ENCODE assay signal across 16 cellular contexts in genomic region chr19:11180346-11180745, GRCh38. TPM values are rescaled to one million over a fixed set of nuclear protein-coding genes. Genes with fewer than 3 reads are reported as not detected.
DNase-seq lines count a peak whose midpoint lies in the region; ATAC-seq and TF ChIP-seq lines count a peak whose summit lies in the region.
"Had no signal": no experiment of that assay in that cellular context is flagged by ENCODE, and none has a peak within 500 bp of the region (broad histone marks: within the 10 kb centered on the region; RNA-seq: fewer than 3 reads in every experiment).

No MANE protein-coding gene starts in this region.

- H3K27me3 ChIP-seq in OCI-LY1 (ENCODE audit: insufficient read depth, low read length) (no peaks in the 10 kb centered on the region), psoas muscle (ENCODE audit: insufficient read depth in 3 of 3, low read length in 2 of 3) (no peaks in the 10 kb centered on the region)
- H3K27me3 ChIP-seq: breast epithelium had no signal

- H3K4me3 ChIP-seq in OCI-LY1 (ENCODE audit: low read depth, low read length, poor library complexity, severe bottlenecking): peak overlapping the region; percentile 35
- H3K4me3 ChIP-seq in fibroblast of the aortic adventitia (ENCODE audit: low read depth, low read length): no peak overlapping the region
- H3K4me3 ChIP-seq in psoas muscle: no peak overlapping the region
- H3K4me3 ChIP-seq: breast epithelium had no signal

- WGBS in psoas muscle, 3 donors: 39 to 62% (median 45%) methylated on average over 8 of the region's 8 CpGs

- intact Hi-C loops in psoas muscle (cut with DNase I): no loop called here

- H3K4me1 ChIP-seq in OCI-LY1 (ENCODE audit: insufficient read depth, low read length, severe bottlenecking) (peaks cover 18% of the 10 kb centered on the region), psoas muscle (peaks cover 13% of the 10 kb centered on the region)
- H3K4me1 ChIP-seq: breast epithelium had no signal

- H3K36me3 ChIP-seq in OCI-LY1 (ENCODE audit: insufficient read depth, low read length) (peaks cover 49% of the 10 kb centered on the region), psoas muscle (ENCODE audit: insufficient read depth in 1 of 2, low read depth in 1 of 2) (peaks cover 0 to 52% of the 10 kb centered on the region in 2 donors)

- 0 out of 2 replicates have a peak, but pooled peaks cover under 1% of the 10 kb centered on the region for H3F3A ChIP-seq in OCI-LY1 (ENCODE audit: insufficient read depth, low read length)

- H2AFZ ChIP-seq in OCI-LY1 (ENCODE audit: low read length): no peak overlapping the region

- TF ChIP-seq CTCF in OCI-LY1 (IDR thresholded peaks at IDR 0.05; ENCODE audit: low read length) (no peak), fibroblast of the aortic adventitia (IDR thresholded peaks at IDR 0.05; ENCODE audit: insufficient read depth, low read length) (no peak), psoas muscle (IDR thresholded peaks at IDR 0.05) (no peak)

- no peaks in the 10 kb centered on the region for H3K9me2 ChIP-seq in OCI-LY1 (ENCODE audit: low read depth, low read length)

- H3K9ac ChIP-seq in OCI-LY1 (ENCODE audit: low read length): peak overlapping the region; percentile 40; the same call in 1 of the 2 replicates

- H3K4me2 ChIP-seq in OCI-LY1 (ENCODE audit: low read length): peak overlapping the region; percentile 54

- ATAC-seq in psoas muscle (peak in 1 of 4 donors; percentile 42), HG02571 (IDR thresholded peaks at IDR 0.05; ENCODE audit: unreplicated experiment) (no peak)
- ATAC-seq: HCT116 had no signal

- peak; percentile 56 for DNase-seq in AG08396 (ENCODE audit: low spot score)
- peak; percentile 50 for DNase-seq in fibroblast of the aortic adventitia (ENCODE audit: low read depth)
- no peak for DNase-seq in psoas muscle
- DNase-seq in NCI-H146 (lab: John Stamatoyannopoulos, UW): no peak
- DNase-seq in stimulated activated CD4-positive, alpha-beta T cell treated with anti-CD3 and anti-CD28 coated beads, Interleukin-1b, Interleukin-23, amount 100 ng/mL, for 48 hours: no peak
- no peak for DNase-seq in T1000 (lab: John Stamatoyannopoulos, UW)
- DNase-seq: activated effector memory CD4-positive, alpha-beta T cell treated with Interleukin-2 at 50 U/mL for 16 hours; DMS79 treated with DMSO at 0.1 percent for 48 hours; midbrain; NCI-H1694 had no signal

- H3K27ac ChIP-seq in OCI-LY1 (ENCODE audit: low read depth, low read length, poor library complexity, severe bottlenecking) (peak overlapping the region; percentile 66), psoas muscle (peak overlapping the region; percentile 34)

- no peaks in the 10 kb centered on the region for H3K79me2 ChIP-seq in OCI-LY1 (ENCODE audit: insufficient read depth, low read length)

- no peaks in the 10 kb centered on the region for H4K20me1 ChIP-seq in OCI-LY1 (ENCODE audit: insufficient read depth, low read length)

- H3K9me3 ChIP-seq in OCI-LY1 (ENCODE audit: low read length) (no peaks in the 10 kb centered on the region), psoas muscle (no peaks in the 10 kb centered on the region)
- H3K9me3 ChIP-seq: breast epithelium had no signal

RNA-seq across cellular contexts. Expression of gene KANK2, which starts 17.0 kb away (rescaled TPM):
- total RNA-seq in fibroblast of the aortic adventitia (ENCODE audit: low replicate concordance) (398 and 590 TPM in 2 replicates), psoas muscle (100 to 1,000 TPM in 1 of 4 donors, 10 to 100 TPM in 3; 44.0 to 103 (median 68.0) TPM)
- 10 to 100 TPM; 23.7 to 29.9 (median 25.8) TPM for polyA plus RNA-seq in psoas muscle

RNA-seq across cellular contexts. Expression of gene SPC24, which starts 24.8 kb away (rescaled TPM):
- total RNA-seq in fibroblast of the aortic adventitia (ENCODE audit: low replicate concordance) (8.9 and 49.0 TPM in 2 replicates), psoas muscle (1 to 10 TPM in 2 of 4 donors, under 1 TPM in 2; 0.51 to 1.7 (median 0.98) TPM)
- under 1 TPM; 0.14 to 0.55 (median 0.44) TPM for polyA plus RNA-seq in psoas muscle

RNA-seq across cellular contexts. Expression of gene ANGPTL8, which starts 59.1 kb away (rescaled TPM):
- total RNA-seq in fibroblast of the aortic adventitia (ENCODE audit: low replicate concordance) (not detected in 2 replicates), psoas muscle (under 1 TPM in 2 of 4 donors, not detected in 2; 0.48 to 0.49 TPM)
- polyA plus RNA-seq in psoas muscle: 10 to 100 TPM in 1 of 3 donors, under 1 TPM in 2; 0.08 to 14.6 (median 0.15) TPM
- total RNA-seq: SK-MEL-5 had no signal
- polyA plus RNA-seq: AG04450 had no signal

Comparison
In these comparisons a context has a peak if more than half of its experiments do, and no peak if none do; other contexts are left out.
1. DNase-seq: peak in AG08396 (single experiment) and fibroblast of the aortic adventitia (single experiment); none in psoas muscle (0 of 2), NCI-H146 (single experiment), stimulated activated CD4-positive, alpha-beta T cell treated with anti-CD3 and anti-CD28 coated beads, Interleukin-1b, Interleukin-23, amount 100 ng/mL, for 48 hours (single experiment) and T1000 (single experiment).